17 cellular contexts compared by ENCODE assay signal in the genomic region with DNA sequence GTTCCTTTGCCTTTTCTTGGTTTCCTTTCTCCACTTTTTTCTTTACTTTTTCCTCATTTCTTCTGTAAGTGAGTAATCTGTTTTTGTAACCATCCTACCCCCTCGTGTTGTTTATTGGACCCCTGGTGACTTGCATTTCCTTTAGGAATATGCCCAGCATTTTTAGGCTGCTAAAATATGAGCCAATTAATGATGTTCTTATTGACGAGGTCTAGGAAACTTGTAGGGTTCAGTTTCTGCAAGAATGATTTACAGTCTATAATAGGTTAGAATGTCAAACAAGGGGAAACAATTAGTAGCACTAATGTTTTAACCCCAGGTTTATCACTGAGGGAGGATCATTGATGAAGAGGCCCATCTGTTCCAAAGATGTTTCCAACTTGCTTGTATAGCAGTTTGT.
A peak's percentile ranks its signal among the peaks of the same experiment; 100 is the strongest.
DNase-seq lines count a peak whose midpoint lies in the region; ATAC-seq, FAIRE-seq and TF ChIP-seq lines count a peak whose summit lies in the region.
"Had no signal": no experiment of that assay in that cellular context is flagged by ENCODE, and none has a peak within 500 bp of the region (broad histone marks: within the 10 kb centered on the region; RNA-seq: fewer than 3 reads in every experiment).

No MANE protein-coding gene starts in this region.

- no peak overlapping the region for H3K4me3 Mint-ChIP-seq in CD8-positive, alpha-beta memory T cell
- H3K4me3 Mint-ChIP-seq: B cell; CD4-positive, alpha-beta memory T cell; T-cell had no signal

- no peaks in the 10 kb centered on the region for H3K36me3 ChIP-seq in K562 (ENCODE audit: control insufficient read depth, insufficient read depth, low read length)
- no peaks in the 10 kb centered on the region for H3K36me3 ChIP-seq in CD8-positive, alpha-beta memory T cell (ENCODE audit: insufficient read depth, low read length)
- H3K36me3 ChIP-seq in aorta (ENCODE audit: control insufficient read depth in 1 of 2, insufficient read depth in 2 of 2, low read length in 1 of 2) = no peaks in the 10 kb centered on the region

- in situ Hi-C loops in K562 (cut with MboI) = no loop called here

- no peak overlapping the region for H3K4me3 ChIP-seq in K562
- no peak overlapping the region for H3K4me3 ChIP-seq in CD8-positive, alpha-beta memory T cell (ENCODE audit: low read length)
- H3K4me3 ChIP-seq in aorta (ENCODE audit: low read length in 2 of 2) = no peak overlapping the region
- H3K4me3 ChIP-seq: PC-9 had no signal

- H3K27me3 Mint-ChIP-seq in CD8-positive, alpha-beta memory T cell = peaks cover 0 to 26% of the 10 kb centered on the region in 2 donors

- CTCF ChIA-PET in K562 (lab: Yijun Ruan, JAX; ENCODE audit: low intra/inter-chr PET ratio) = no interaction called here
- CTCF ChIA-PET in CD8-positive, alpha-beta memory T cell (lab: Charles Lee) = interaction anchor here (1.5 kb wide), 1 partner anchor 327 kb away, joined by 4 read pairs; no protein-coding TSS in a partner anchor

- H3K9me1 ChIP-seq in K562 (ENCODE audit: control insufficient read depth, insufficient read depth, low read length) = no peaks in the 10 kb centered on the region

- H3K9me3 Mint-ChIP-seq in CD8-positive, alpha-beta memory T cell = no peaks in the 10 kb centered on the region
- H3K9me3 Mint-ChIP-seq: CD4-positive, alpha-beta memory T cell; T-cell had no signal

- H3K4me1 ChIP-seq in K562 (replicated peaks in 1 of 2; ENCODE audit: control insufficient read depth in 2 of 2, insufficient read depth in 2 of 2, low read length in 2 of 2) (peaks cover 0 to 4% of the 10 kb centered on the region in 2 experiments; a peak in 2 of 5 replicates), aorta (ENCODE audit: control insufficient read depth in 1 of 2, insufficient read depth in 2 of 2, low read length in 2 of 2) (peaks cover 0 to 6% of the 10 kb centered on the region in 2 donors)
- no peaks in the 10 kb centered on the region for H3K4me1 ChIP-seq in CD8-positive, alpha-beta memory T cell (ENCODE audit: insufficient read depth, low read length)

- ATAC-seq in K562 = no peak
- ATAC-seq in left cardiac atrium = no peak
- ATAC-seq in aorta (ENCODE audit: low FRiP score) = no peak
- ATAC-seq: T-cell had no signal

- no peak overlapping the region for H3K27ac Mint-ChIP-seq in CD8-positive, alpha-beta memory T cell
- H3K27ac Mint-ChIP-seq: B cell; CD4-positive, alpha-beta memory T cell; T-cell had no signal

- H3K9me3 ChIP-seq in K562 (replicated peaks; ENCODE audit: control insufficient read depth, insufficient read depth, low read depth, low read length) (no peaks in the 10 kb centered on the region), aorta (ENCODE audit: control insufficient read depth, low read length) (no peaks in the 10 kb centered on the region)
- H3K9me3 ChIP-seq in CD8-positive, alpha-beta memory T cell (ENCODE audit: low read length) = no peaks in the 10 kb centered on the region

- no peaks in the 10 kb centered on the region for H3K36me3 Mint-ChIP-seq in CD8-positive, alpha-beta memory T cell
- H3K36me3 Mint-ChIP-seq: CD4-positive, alpha-beta memory T cell; T-cell had no signal

- TF ChIP-seq CTCF in K562 (IDR thresholded peaks at IDR 0.05 in 2 of 3, conservative IDR thresholded peaks at IDR 0.05 in 1 of 3; ENCODE audit: insufficient read depth in 2 of 3, low read depth in 1 of 3, low read length in 3 of 3) = no peak

- peak; percentile 42 for DNase-seq in DMS 273 (lab: John Stamatoyannopoulos, UW; ENCODE audit: unreplicated experiment)
- DNase-seq in NCI-H1694 (lab: John Stamatoyannopoulos, UW) = peak; percentile 60
- DNase-seq in K562 (ENCODE audit: extremely low read depth in 1 of 4, low spot score in 3 of 4) = no peak
- no peak for DNase-seq in CD8-positive, alpha-beta memory T cell
- DNase-seq in left cardiac atrium = no peak
- DNase-seq in aorta = no peak
- DNase-seq: CD4-positive, alpha-beta memory T cell; GF-D8; NCI-H1092; NCI-H146; NCI-H226; NCI-H526 treated with DMSO at 0.1 percent for 48 hours; PC-9; T-cell had no signal

- TF ChIP-seq POLR2A in K562 (conservative IDR thresholded peaks at IDR 0.05) = no peak

- POLR2A ChIA-PET in K562 (lab: Yijun Ruan, JAX) = no interaction called here
- POLR2A ChIA-PET in CD8-positive, alpha-beta memory T cell (lab: Charles Lee) = no interaction called here

- no peak overlapping the region for H3K4me2 ChIP-seq in K562 (ENCODE audit: insufficient read depth, low read length)
- H3K4me2 ChIP-seq: PC-9 had no signal

- H3K27ac ChIP-seq in K562 (ENCODE audit: extremely low read depth, low read depth, low read length) = no peak overlapping the region
- H3K27ac ChIP-seq in CD8-positive, alpha-beta memory T cell (ENCODE audit: low read depth, low read length) = no peak overlapping the region
- no peak overlapping the region for H3K27ac ChIP-seq in aorta (ENCODE audit: low read depth in 1 of 2, low read length in 2 of 2)
- H3K27ac ChIP-seq: PC-9 had no signal

- H3K27me3 ChIP-seq in K562 (ENCODE audit: control insufficient read depth in 2 of 2, insufficient read depth in 2 of 2, low read length in 2 of 2) (no peaks in the 10 kb centered on the region), aorta (ENCODE audit: control insufficient read depth in 1 of 2, insufficient read depth in 2 of 2, low read length in 1 of 2) (no peaks in the 10 kb centered on the region)
- H3K27me3 ChIP-seq in CD8-positive, alpha-beta memory T cell (ENCODE audit: insufficient read depth, low read length, poor library complexity, severe bottlenecking) = no peaks in the 10 kb centered on the region

- H4K20me1 ChIP-seq in K562 (replicated peaks; ENCODE audit: control insufficient read depth, insufficient read depth, low read length) = no peaks in the 10 kb centered on the region

- WGBS in K562 (ENCODE audit: insufficient coverage, low coverage, missing lambda C conversion rate) = 0% methylated on average over 2 of the region's 2 CpGs
- 65 to 68% methylated on average over 2 of the region's 2 CpGs for WGBS in aorta, 2 donors

- no peak for TF ChIP-seq EP300 in K562 (IDR thresholded peaks at IDR 0.05; ENCODE audit: low read length)

- H3K79me2 ChIP-seq in K562 (ENCODE audit: control insufficient read depth, insufficient read depth, low read length) = no peaks in the 10 kb centered on the region

- H3K9ac ChIP-seq in K562 (ENCODE audit: insufficient read depth in 1 of 2, low read depth in 2 of 2, low read length in 2 of 2) = no peak overlapping the region

- H2AFZ ChIP-seq in K562 (ENCODE audit: low read depth, low read length) = no peak overlapping the region
- H2AFZ ChIP-seq: PC-9 had no signal

- no peak for TF ChIP-seq RAD21 in K562 (CRISPR knock-in tag; conservative IDR thresholded peaks at IDR 0.05 in 1 of 2, IDR thresholded peaks at IDR 0.05 in 1 of 2)

- H3K4me1 Mint-ChIP-seq in CD8-positive, alpha-beta memory T cell = no peaks in the 10 kb centered on the region
- H3K4me1 Mint-ChIP-seq: B cell; CD4-positive, alpha-beta memory T cell; T-cell had no signal

- FAIRE-seq in K562 (lab: Jason Lieb, UNC) = peak; percentile 35
- FAIRE-seq in islet of Langerhans (lab: Jason Lieb, UNC) = peak; percentile 97
- FAIRE-seq: H54 had no signal

- no TSS peak for BruUV-seq in K562 (replicated peaks; lab: Mats Ljungman, UMichigan)

- intact Hi-C loops in K562 (cut with micrococcal nuclease) = no loop called here
- intact Hi-C loops in left cardiac atrium (cut with DNase I) = no loop called here
- intact Hi-C loops in aorta (cut with DNase I) = no loop called here

TF ChIP-seq in K562, 482 proteins besides CTCF, POLR2A, EP300 and RAD21:
- TF ChIP-seq KDM1A (IDR thresholded peaks at IDR 0.05) (peak in 1 of 2 experiments; percentile 30; a peak in 3 of 4 replicates), SNIP1 (IDR thresholded peaks at IDR 0.05; ENCODE audit: low read depth) (no peak)

Comparison
In these comparisons a context has a peak if more than half of its experiments do, and no peak if none do; other contexts are left out.
1. DNase-seq: peak in DMS 273 (single experiment) and NCI-H1694 (single experiment); none in K562 (0 of 4), CD8-positive, alpha-beta memory T cell (0 of 5), left cardiac atrium (single experiment) and aorta (0 of 2).